Comparison of ENCODE assay signal across 8 cellular contexts in genomic region chr2:169828141-169828811, GRCh38. TPM values are rescaled to one million over a fixed set of nuclear protein-coding genes. Genes with fewer than 3 reads are reported as not detected.
DNase-seq lines count a peak whose midpoint lies in the region; FAIRE-seq and TF ChIP-seq lines count a peak whose summit lies in the region.

No MANE protein-coding gene starts in this region.

- no peak overlapping the region for H2AK5ac ChIP-seq in H9 (ENCODE audit: insufficient read length, low read length)

- peaks cover 0 to 3% of the 10 kb centered on the region in 2 experiments; a peak in 2 of 5 replicates for H3K9me3 Mint-ChIP-seq in H9

- H3K4me2 ChIP-seq in H9 (ENCODE audit: insufficient read depth, insufficient read length, low read length): peak overlapping the region; percentile 88

- H3K23ac ChIP-seq in H9 (ENCODE audit: insufficient read length, low read depth, low read length): no peak overlapping the region

- H2BK5ac ChIP-seq in H9 (ENCODE audit: insufficient read length, low read length): no peak overlapping the region

- H3K36me3 Mint-ChIP-seq in H9 (ENCODE audit: insufficient read depth in 1 of 3, low read depth in 3 of 3): peaks cover 4 to 12% (median 12%) of the 10 kb centered on the region in 3 experiments

- peaks cover 9% of the 10 kb centered on the region for H3K27me3 Mint-ChIP-seq in H9 (ENCODE audit: low read depth)

- TF ChIP-seq CTCF in D721Med (IDR thresholded peaks at IDR 0.05; ENCODE audit: insufficient read depth, missing control alignments) (no peak), H9 (conservative IDR thresholded peaks at IDR 0.05) (no peak)

- peak overlapping the region; percentile 80 to 92 for H3K4me3 Mint-ChIP-seq in H9

- H3K18ac ChIP-seq in H9 (ENCODE audit: insufficient read length, low read depth, low read length): no peak overlapping the region

- H3K9ac ChIP-seq in H9 (ENCODE audit: extremely low read depth, insufficient read length, low read length): peak overlapping the region; percentile 56

- H3K79me1 ChIP-seq in H9 (ENCODE audit: insufficient read depth, low read depth, low read length, poor library complexity, severe bottlenecking): peaks cover 6% of the 10 kb centered on the region

- no peak overlapping the region for H2BK15ac ChIP-seq in H9 (ENCODE audit: low read depth, low read length)

- WGBS in H9 (ENCODE audit: extremely low coverage, insufficient read length, low lambda C conversion rate): no CpG with 5 or more reads among the region's 13 CpGs

- peaks cover 6% of the 10 kb centered on the region for H3K79me2 ChIP-seq in H9 (ENCODE audit: insufficient read depth, low read length)

- H4K20me1 ChIP-seq in H9 (ENCODE audit: control insufficient read depth, insufficient read depth, insufficient read length): peaks cover 3% of the 10 kb centered on the region

- no peak overlapping the region for H4K8ac ChIP-seq in H9 (replicated peaks; ENCODE audit: insufficient read length, low read depth, low read length)

- H3K56ac ChIP-seq in H9 (ENCODE audit: insufficient read length, low read depth, low read length): no peak overlapping the region

- H3K27ac ChIP-seq in H9 (ENCODE audit: insufficient read length, low read depth, low read length): no peak overlapping the region

- intact Hi-C loops in posterior vena cava (cut with DNase I): loop anchor here in 1 of 2 donors (10.0 kb wide), 1 partner anchor 87 kb away; no protein-coding TSS in a partner anchor

- no peaks in the 10 kb centered on the region for H3K9me3 ChIP-seq in H9 (ENCODE audit: control insufficient read depth, low read depth, low read length)

- no peak overlapping the region for H3T11ph ChIP-seq in H9 (ENCODE audit: low read length)

- H3K14ac ChIP-seq in H9 (ENCODE audit: insufficient read depth, low read length): no peak overlapping the region; the same call in 1 of the 2 replicates

- no peak overlapping the region for H2AFZ ChIP-seq in H9 (ENCODE audit: low read length)

- H3K27ac Mint-ChIP-seq in H9: no peak overlapping the region; a peak in 1 of 7 replicates

- no peak for FAIRE-seq in D721Med (lab: Jason Lieb, UNC)

- H2BK120ac ChIP-seq in H9 (ENCODE audit: low read depth, low read length, poor library complexity, severe bottlenecking): no peak overlapping the region

- no peaks in the 10 kb centered on the region for H3K27me3 ChIP-seq in H9 (ENCODE audit: insufficient read depth, low read length)

- H2BK12ac ChIP-seq in H9 (ENCODE audit: insufficient read length, low read depth, low read length): no peak overlapping the region

- H3K4me1 Mint-ChIP-seq in H9: peaks cover 19 to 21% of the 10 kb centered on the region in 2 experiments

- H3K4me1 ChIP-seq in H9 (ENCODE audit: insufficient read depth, low read length): no peaks in the 10 kb centered on the region

- no peak overlapping the region for H4K91ac ChIP-seq in H9 (ENCODE audit: insufficient read length, low read depth, low read length)

- peaks cover 11% of the 10 kb centered on the region for H3K23me2 ChIP-seq in H9 (ENCODE audit: insufficient read length, low read depth, low read length, poor library complexity, severe bottlenecking)

- H4K5ac ChIP-seq in H9 (ENCODE audit: insufficient read length, low read depth, low read length): no peak overlapping the region

- H3K4ac ChIP-seq in H9 (ENCODE audit: low read depth, low read length): no peak overlapping the region

- DNase-seq in D721Med (ENCODE audit: insufficient read length, low spot score) (peak; percentile 20), H9 (no peak), NCI-H2196 treated with DMSO at 0.1 percent for 48 hours (lab: John Stamatoyannopoulos, UW; ENCODE audit: unreplicated experiment) (peak; percentile 9), lung microvascular endothelial cell (ENCODE audit: low read depth in 2 of 2) (peak; percentile 36 to 50), posterior vena cava (ENCODE audit: low spot score) (no peak)
- DNase-seq in activated CD4-positive, alpha-beta T cell treated with anti-CD3 and anti-CD28 coated beads, Interleukin-2, amount 50 U/mL, for 24 hours (ENCODE audit: low read depth in 1 of 2, low spot score in 1 of 2): peak; percentile 5 to 32
- DNase-seq in effector CD8-positive, alpha-beta T cell (lab: John Stamatoyannopoulos, UW): peak; percentile 5
- DNase-seq in stimulated activated CD8-positive, alpha-beta memory T cell treated with anti-CD3 and anti-CD28 coated beads, Interleukin-4, amount 100 ng/mL, for 24 hours (ENCODE audit: low read depth): peak; percentile 46

- no peak overlapping the region for H2BK20ac ChIP-seq in H9 (ENCODE audit: low read depth, low read length, poor library complexity, severe bottlenecking)

RNA-seq across cellular contexts. Expression of gene UBR3, which starts 1.0 kb away (rescaled TPM):
- 21.9 and 23.8 TPM in 2 replicates for total RNA-seq in H9 (2021)
- total RNA-seq in lung microvascular endothelial cell: 34.0 and 109 TPM in 2 replicates
- total RNA-seq in posterior vena cava: 10 to 100 TPM; 49.2 to 54.2 TPM

RNA-seq across cellular contexts. Expression of gene METTL5, which starts 3.6 kb away (rescaled TPM):
- total RNA-seq in H9 (2021) (92.0 and 94.7 TPM in 2 replicates), lung microvascular endothelial cell (24.2 and 32.0 TPM in 2 replicates), posterior vena cava (10 to 100 TPM; 57.3 to 76.8 TPM)

RNA-seq across cellular contexts. Expression of gene SSB, which starts 29.6 kb away (rescaled TPM):
- total RNA-seq in H9 (2021) (248 and 257 TPM in 2 replicates), lung microvascular endothelial cell (60.1 and 66.7 TPM in 2 replicates), posterior vena cava (10 to 100 TPM; 70.6 to 75.7 TPM)

Comparison
In these comparisons a context has a peak if more than half of its experiments do, and no peak if none do; other contexts are left out.
1. DNase-seq: peak in D721Med (single experiment), NCI-H2196 treated with DMSO at 0.1 percent for 48 hours (single experiment), activated CD4-positive, alpha-beta T cell treated with anti-CD3 and anti-CD28 coated beads, Interleukin-2, amount 50 U/mL, for 24 hours (2 of 2), effector CD8-positive, alpha-beta T cell (single experiment), lung microvascular endothelial cell (2 of 2) and stimulated activated CD8-positive, alpha-beta memory T cell treated with anti-CD3 and anti-CD28 coated beads, Interleukin-4, amount 100 ng/mL, for 24 hours (single experiment); none in H9 (single experiment) and posterior vena cava (single experiment).